Comparison of ENCODE assay signal across 11 cellular contexts in genomic region chr3:30231277-30232141, GRCh38.
DNase-seq lines count a peak whose midpoint lies in the region; ATAC-seq and TF ChIP-seq lines count a peak whose summit lies in the region.
"Had no signal": no experiment of that assay in that cellular context is flagged by ENCODE, and none has a peak within 500 bp of the region (broad histone marks: within the 10 kb centered on the region; RNA-seq: fewer than 3 reads in every experiment).

No MANE protein-coding gene starts in this region.

- CTCF ChIA-PET in activated naive CD4-positive, alpha-beta T cell treated with anti-CD3 and anti-CD28 coated beads for 36 hours (lab: Charles Lee) = interaction anchor here (0.6 to 1.1 kb wide), 3 partner anchors 141 to 1083 kb away, joined by 3 read pairs; no protein-coding TSS in a partner anchor

- H3K27ac ChIP-seq in breast epithelium = peak overlapping the region; percentile 52 to 76
- peak overlapping the region; percentile 7 for H3K27ac ChIP-seq in substantia nigra (ENCODE audit: low read depth, low read length, poor library complexity, severe bottlenecking)

- TF ChIP-seq CTCF in HFFc6 (IDR thresholded peaks at IDR 0.05) (no peak), breast epithelium (IDR thresholded peaks at IDR 0.05) (no peak)

- H3K4me1 ChIP-seq in breast epithelium = no peaks in the 10 kb centered on the region
- H3K4me1 ChIP-seq: Peyer's patch had no signal

- TF ChIP-seq POLR2A in breast epithelium (IDR thresholded peaks at IDR 0.05) = no peak

- H3K4me1 Mint-ChIP-seq in HFFc6 (ENCODE audit: low read depth) (peaks cover 69% of the 10 kb centered on the region), T-helper 17 cell (peaks cover 5% of the 10 kb centered on the region)
- peaks cover 12% of the 10 kb centered on the region for H3K4me1 Mint-ChIP-seq in activated naive CD4-positive, alpha-beta T cell treated with anti-CD3 and anti-CD28 coated beads for 36 hours (ENCODE audit: low read depth)
- H3K4me1 Mint-ChIP-seq: natural killer cell had no signal

- no peaks in the 10 kb centered on the region for H3K27me3 ChIP-seq in breast epithelium
- H3K27me3 ChIP-seq: Peyer's patch had no signal

- H3K27me3 Mint-ChIP-seq in HFFc6 (ENCODE audit: insufficient read depth) (no peaks in the 10 kb centered on the region; the same call in 1 of the 2 replicates), T-helper 17 cell (no peaks in the 10 kb centered on the region)
- H3K27me3 Mint-ChIP-seq in activated naive CD4-positive, alpha-beta T cell treated with anti-CD3 and anti-CD28 coated beads for 36 hours (ENCODE audit: low read depth) = no peaks in the 10 kb centered on the region
- H3K27me3 Mint-ChIP-seq: activated naive CD4-positive, alpha-beta T cell treated with anti-CD3 and anti-CD28 coated beads, Interleukin-2, amount 10 ng/mL, durations not matched to agents 7 days and 5 days had no signal

- H3K4me3 Mint-ChIP-seq in HFFc6 = peak overlapping the region; percentile 51
- no peak overlapping the region for H3K4me3 Mint-ChIP-seq in T-helper 17 cell
- no peak overlapping the region for H3K4me3 Mint-ChIP-seq in activated naive CD4-positive, alpha-beta T cell treated with anti-CD3 and anti-CD28 coated beads for 36 hours
- H3K4me3 Mint-ChIP-seq: activated naive CD4-positive, alpha-beta T cell treated with anti-CD3 and anti-CD28 coated beads, Interleukin-2, amount 10 ng/mL, durations not matched to agents 7 days and 5 days; natural killer cell had no signal

- H3K9me3 ChIP-seq in breast epithelium (no peaks in the 10 kb centered on the region), T-helper 17 cell (ENCODE audit: control insufficient read depth, low read length, poor library complexity, severe bottlenecking) (no peaks in the 10 kb centered on the region)
- H3K9me3 ChIP-seq: Peyer's patch had no signal

- H3K27ac Mint-ChIP-seq in HFFc6 (peak overlapping the region; percentile 88), T-helper 17 cell (no peak overlapping the region)
- no peak overlapping the region for H3K27ac Mint-ChIP-seq in activated naive CD4-positive, alpha-beta T cell treated with anti-CD3 and anti-CD28 coated beads for 36 hours
- H3K27ac Mint-ChIP-seq: activated naive CD4-positive, alpha-beta T cell treated with anti-CD3 and anti-CD28 coated beads, Interleukin-2, amount 10 ng/mL, durations not matched to agents 7 days and 5 days; natural killer cell had no signal

- ATAC-seq in T-helper 17 cell = no peak
- ATAC-seq: activated CD4-positive, CD25-positive, alpha-beta regulatory T cell treated with anti-CD3 and anti-CD28 coated beads, Interleukin-2, amount 50 U/mL, for 24 hours had no signal

- H3K36me3 Mint-ChIP-seq in HFFc6 (ENCODE audit: low read depth) (no peaks in the 10 kb centered on the region), T-helper 17 cell (ENCODE audit: low read depth) (no peaks in the 10 kb centered on the region)
- H3K36me3 Mint-ChIP-seq in activated naive CD4-positive, alpha-beta T cell treated with anti-CD3 and anti-CD28 coated beads for 36 hours (ENCODE audit: low read depth) = no peaks in the 10 kb centered on the region
- H3K36me3 Mint-ChIP-seq: natural killer cell had no signal

- H3K36me3 ChIP-seq in breast epithelium = no peaks in the 10 kb centered on the region
- H3K36me3 ChIP-seq: Peyer's patch had no signal

- H3K4me3 ChIP-seq in breast epithelium = peak overlapping the region in 1 of 3 donors; percentile 35
- H3K4me3 ChIP-seq: Peyer's patch had no signal

- H3K9me3 Mint-ChIP-seq in HFFc6 = no peaks in the 10 kb centered on the region
- no peaks in the 10 kb centered on the region for H3K9me3 Mint-ChIP-seq in activated naive CD4-positive, alpha-beta T cell treated with anti-CD3 and anti-CD28 coated beads for 36 hours
- H3K9me3 Mint-ChIP-seq: natural killer cell had no signal

- intact Hi-C loops in breast epithelium (cut with DNase I; ENCODE audit: low total_unique reads) = no loop called here
- intact Hi-C loops in activated naive CD4-positive, alpha-beta T cell treated with anti-CD3 and anti-CD28 coated beads for 36 hours (cut with micrococcal nuclease) = no loop called here

- peak; percentile 50 for DNase-seq in HFFc6
- no peak for DNase-seq in breast epithelium (ENCODE audit: low spot score in 2 of 2)
- DNase-seq in inferior parietal cortex (ENCODE audit: extremely low spot score) = peak; percentile 10
- DNase-seq in substantia nigra (lab: John Stamatoyannopoulos, UW) = no peak
- DNase-seq in T-helper 17 cell = no peak
- no peak for DNase-seq in NCI-H1105 treated with DMSO at 0.1 percent for 48 hours (lab: John Stamatoyannopoulos, UW)
- no peak for DNase-seq in activated naive CD4-positive, alpha-beta T cell treated with anti-CD3 and anti-CD28 coated beads for 36 hours
- DNase-seq: activated naive CD4-positive, alpha-beta T cell treated with anti-CD3 and anti-CD28 coated beads, Interleukin-2, amount 10 ng/mL, durations not matched to agents 7 days and 5 days; natural killer cell; Peyer's patch had no signal

Comparison
In these comparisons a context has a peak if more than half of its experiments do, and no peak if none do; other contexts are left out.
1. DNase-seq: peak in HFFc6 (single experiment) and inferior parietal cortex (single experiment); none in breast epithelium (0 of 2), substantia nigra (0 of 49), T-helper 17 cell (0 of 3), NCI-H1105 treated with DMSO at 0.1 percent for 48 hours (single experiment) and activated naive CD4-positive, alpha-beta T cell treated with anti-CD3 and anti-CD28 coated beads for 36 hours (single experiment).